24 cellular contexts compared by ENCODE assay signal in genomic region chr7:947391-948210, GRCh38. TPM values are rescaled to one million over a fixed set of nuclear protein-coding genes. Genes with fewer than 3 reads are reported as not detected.
DNase-seq lines count a peak whose midpoint lies in the region; ATAC-seq and TF ChIP-seq lines count a peak whose summit lies in the region.
"Had no signal": no experiment of that assay in that cellular context is flagged by ENCODE, and none has a peak within 500 bp of the region (broad histone marks: within the 10 kb centered on the region; RNA-seq: fewer than 3 reads in every experiment).

No MANE protein-coding gene starts in this region.

- no TSS peak for BruUV-seq in Caco-2 (replicated peaks; lab: Mats Ljungman, UMichigan)

- H3K27ac Mint-ChIP-seq in Caco-2 (ENCODE audit: unreplicated experiment) (peak overlapping the region; percentile 48), progenitor cell of endocrine pancreas (peak overlapping the region; percentile 62)
- H3K27ac Mint-ChIP-seq: activated CD4-positive, alpha-beta memory T cell treated with anti-CD3 and anti-CD28 coated beads for 36 hours; activated naive CD4-positive, alpha-beta T cell treated with anti-CD3 and anti-CD28 coated beads, Interleukin-2, amount 50 U/mL, for 24 hours; type B pancreatic cell had no signal

- no peaks in the 10 kb centered on the region for H3K27me3 Mint-ChIP-seq in Caco-2 (ENCODE audit: insufficient read depth, unreplicated experiment)
- peaks cover 3% of the 10 kb centered on the region for H3K27me3 Mint-ChIP-seq in progenitor cell of endocrine pancreas
- H3K27me3 Mint-ChIP-seq: activated naive CD4-positive, alpha-beta T cell treated with anti-CD3 and anti-CD28 coated beads, Interleukin-2, amount 50 U/mL, for 24 hours had no signal

- no peak for DNase-seq in Caco-2
- DNase-seq in HT-29 (ENCODE audit: low spot score) = peak; percentile 43
- DNase-seq in iPS-NIHi11 (ENCODE audit: low spot score) = peak; percentile 22
- DNase-seq in progenitor cell of endocrine pancreas (ENCODE audit: low spot score, unreplicated experiment) = no peak
- no peak for DNase-seq in GF-D8 (lab: John Stamatoyannopoulos, UW)
- no peak for DNase-seq in stimulated activated CD4-positive, alpha-beta T cell treated with anti-CD3 and anti-CD28 coated beads, Interleukin-4, amount 100 ng/mL, for 4 hours
- DNase-seq: activated CD4-positive, alpha-beta memory T cell treated with anti-CD3 and anti-CD28 coated beads for 36 hours; activated CD4-positive, CD25-positive, alpha-beta regulatory T cell; activated CD8-positive, alpha-beta memory T cell treated with anti-CD3 and anti-CD28 coated beads, Interleukin-2, amount 50 U/mL, for 48 hours; anterior cingulate cortex; cortex of kidney; DMS 273 treated with DMSO at 0.1 percent for 48 hours; GOT3; kidney glomerular epithelial cell; NCI-H1092 treated with DMSO at 0.1 percent for 48 hours; NCI-H1930; NCI-H69; SJCRH30 had no signal

- H3K36me3 Mint-ChIP-seq in Caco-2 (ENCODE audit: insufficient read depth, unreplicated experiment) = peaks cover 30% of the 10 kb centered on the region
- no peaks in the 10 kb centered on the region for H3K36me3 Mint-ChIP-seq in progenitor cell of endocrine pancreas (ENCODE audit: insufficient read depth)
- H3K36me3 Mint-ChIP-seq: activated CD4-positive, alpha-beta memory T cell treated with anti-CD3 and anti-CD28 coated beads for 36 hours; activated naive CD4-positive, alpha-beta T cell treated with anti-CD3 and anti-CD28 coated beads, Interleukin-2, amount 50 U/mL, for 24 hours; type B pancreatic cell had no signal

- peaks cover 35% of the 10 kb centered on the region for H3K4me1 ChIP-seq in Caco-2
- H3K4me1 ChIP-seq: prostate gland, SJCRH30 had no signal

- no peaks in the 10 kb centered on the region for H3K4me1 Mint-ChIP-seq in Caco-2 (ENCODE audit: low read depth, unreplicated experiment)
- H3K4me1 Mint-ChIP-seq in progenitor cell of endocrine pancreas (ENCODE audit: low read depth) = no peaks in the 10 kb centered on the region

- TF ChIP-seq CTCF in Caco-2 (IDR thresholded peaks at IDR 0.05; ENCODE audit: insufficient read depth in 1 of 2, low read depth in 1 of 2, low read length in 1 of 2, severe bottlenecking in 1 of 2, unreplicated experiment in 1 of 2) (no peak), progenitor cell of endocrine pancreas (IDR thresholded peaks at IDR 0.05; ENCODE audit: unreplicated experiment) (no peak)

- H3K36me3 ChIP-seq in Caco-2 (ENCODE audit: control insufficient read depth, insufficient read depth, low read length) = no peaks in the 10 kb centered on the region
- H3K36me3 ChIP-seq: prostate gland, SJCRH30 had no signal

- H3K9me3 Mint-ChIP-seq in Caco-2 (ENCODE audit: unreplicated experiment) = no peaks in the 10 kb centered on the region
- no peaks in the 10 kb centered on the region for H3K9me3 Mint-ChIP-seq in progenitor cell of endocrine pancreas (ENCODE audit: low read depth)
- H3K9me3 Mint-ChIP-seq: activated CD4-positive, alpha-beta memory T cell treated with anti-CD3 and anti-CD28 coated beads for 36 hours; activated naive CD4-positive, alpha-beta T cell treated with anti-CD3 and anti-CD28 coated beads, Interleukin-2, amount 50 U/mL, for 24 hours; type B pancreatic cell had no signal

- intact Hi-C loops in Caco-2 (cut with micrococcal nuclease; ENCODE audit: unreplicated experiment) = loop anchor here (5.0 kb wide), 1 partner anchor 35 kb away; no protein-coding TSS in a partner anchor

- H3K27me3 ChIP-seq in Caco-2 (replicated peaks; ENCODE audit: control insufficient read depth, insufficient read depth, low read length) = no peaks in the 10 kb centered on the region
- H3K27me3 ChIP-seq: Peyer's patch, SJCRH30 had no signal

- no peak overlapping the region for H3K4me3 ChIP-seq in Caco-2 (ENCODE audit: low read depth, low read length)
- H3K4me3 ChIP-seq: prostate gland, SJCRH30 had no signal

- CTCF ChIA-PET in Caco-2 (lab: Charles Lee) = interaction anchor here (0.5 kb wide), 1 partner anchor 25 kb away, joined by 3 read pairs; no protein-coding TSS in a partner anchor

- no peaks in the 10 kb centered on the region for H3K9me3 ChIP-seq in Caco-2
- H3K9me3 ChIP-seq: Peyer's patch, prostate gland, SJCRH30 had no signal

- H3K4me3 Mint-ChIP-seq in Caco-2 (ENCODE audit: unreplicated experiment) = peak overlapping the region; percentile 29
- H3K4me3 Mint-ChIP-seq in progenitor cell of endocrine pancreas (ENCODE audit: low read depth) = no peak overlapping the region
- H3K4me3 Mint-ChIP-seq: activated CD4-positive, alpha-beta memory T cell treated with anti-CD3 and anti-CD28 coated beads for 36 hours; activated naive CD4-positive, alpha-beta T cell treated with anti-CD3 and anti-CD28 coated beads, Interleukin-2, amount 50 U/mL, for 24 hours; type B pancreatic cell had no signal

- POLR2A ChIA-PET in Caco-2 (lab: Charles Lee) = no interaction called here

- no peak for ATAC-seq in GM21367 (IDR thresholded peaks at IDR 0.05; ENCODE audit: unreplicated experiment)

RNA-seq across cellular contexts. Expression of gene ADAP1, which starts 6.9 kb away (rescaled TPM):
- total RNA-seq in Caco-2 (2022) (65.6 and 77.6 TPM in 2 replicates), progenitor cell of endocrine pancreas (10.3 and 10.7 TPM in 2 replicates)
- total RNA-seq in HT-29 (2014; rRNA removed; shearing (Covaris generic)) = 535 and 538 TPM in 2 replicates

RNA-seq across cellular contexts. Expression of gene COX19, which starts 27.7 kb away (rescaled TPM):
- 24.8 and 25.6 TPM in 2 replicates for total RNA-seq in Caco-2 (2022)
- 15.2 and 21.6 TPM in 2 replicates for total RNA-seq in HT-29 (2014; rRNA removed; shearing (Covaris generic))
- 20.3 and 20.6 TPM in 2 replicates for total RNA-seq in progenitor cell of endocrine pancreas

RNA-seq across cellular contexts. Expression of gene CYP2W1, which starts 35.4 kb away (rescaled TPM):
- total RNA-seq in Caco-2 (2022) (24.0 and 25.1 TPM in 2 replicates), progenitor cell of endocrine pancreas (1.2 and 1.6 TPM in 2 replicates)
- total RNA-seq in HT-29 (2014; rRNA removed; shearing (Covaris generic)) = 1.9 and 3.7 TPM in 2 replicates
- total RNA-seq: activated CD4-positive, alpha-beta memory T cell treated with anti-CD3 and anti-CD28 coated beads for 36 hours; M059J; SJCRH30 had no signal

Comparison
In these comparisons a context has a peak if more than half of its experiments do, and no peak if none do; other contexts are left out.
1. DNase-seq: peak in HT-29 (single experiment) and iPS-NIHi11 (single experiment); none in Caco-2 (0 of 2), progenitor cell of endocrine pancreas (single experiment), GF-D8 (single experiment) and stimulated activated CD4-positive, alpha-beta T cell treated with anti-CD3 and anti-CD28 coated beads, Interleukin-4, amount 100 ng/mL, for 4 hours (0 of 2).